8 cellular contexts compared by ENCODE assay signal in the genomic region with DNA sequence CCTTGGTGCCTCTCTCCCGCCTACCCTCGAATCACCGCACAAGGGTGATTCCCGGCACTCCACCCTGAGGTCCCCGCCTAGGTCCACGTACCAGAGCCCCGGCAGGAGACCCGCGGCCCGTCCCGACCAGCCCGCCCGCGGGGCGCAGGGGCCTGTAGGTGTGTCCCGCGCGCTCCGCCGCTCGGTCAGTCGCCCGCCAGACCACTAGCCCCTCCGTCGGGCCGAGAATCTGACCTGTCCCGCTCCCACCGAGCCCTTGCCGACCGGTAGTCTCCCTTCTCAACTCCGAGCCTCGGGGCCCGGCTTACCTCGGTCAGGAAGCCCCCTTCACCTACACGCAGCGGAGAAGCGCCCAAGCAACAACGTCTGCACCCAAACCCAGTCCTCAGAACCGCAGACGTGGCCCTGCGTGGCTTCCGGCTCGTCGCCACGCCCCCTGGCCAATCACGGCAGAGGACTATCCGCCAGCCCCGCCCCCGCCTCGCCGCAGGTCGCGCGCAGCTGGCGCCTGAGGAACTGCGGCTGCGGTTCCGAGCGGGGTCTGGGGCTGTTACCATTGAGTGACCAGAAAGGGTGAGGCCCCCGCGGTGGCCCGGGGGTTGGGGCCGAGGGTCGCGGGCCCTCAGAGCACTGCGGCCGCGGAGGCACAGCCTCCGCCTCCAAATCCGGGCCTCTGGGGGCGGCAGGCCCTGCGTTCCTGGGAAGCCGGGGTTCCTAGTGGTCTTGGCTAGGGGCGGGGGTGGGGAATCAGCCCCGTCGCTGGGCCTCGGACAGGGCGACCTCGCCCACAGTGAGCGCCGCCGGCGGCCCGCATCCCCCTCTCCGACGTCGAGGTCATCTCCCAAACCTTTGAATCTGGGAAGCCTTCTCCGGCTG. TPM values are rescaled to one million over a fixed set of nuclear protein-coding genes. Genes with fewer than 3 reads are reported as not detected.
DNase-seq lines count a peak whose midpoint lies in the region; ATAC-seq lines count a peak whose summit lies in the region.

A gene with protein sequence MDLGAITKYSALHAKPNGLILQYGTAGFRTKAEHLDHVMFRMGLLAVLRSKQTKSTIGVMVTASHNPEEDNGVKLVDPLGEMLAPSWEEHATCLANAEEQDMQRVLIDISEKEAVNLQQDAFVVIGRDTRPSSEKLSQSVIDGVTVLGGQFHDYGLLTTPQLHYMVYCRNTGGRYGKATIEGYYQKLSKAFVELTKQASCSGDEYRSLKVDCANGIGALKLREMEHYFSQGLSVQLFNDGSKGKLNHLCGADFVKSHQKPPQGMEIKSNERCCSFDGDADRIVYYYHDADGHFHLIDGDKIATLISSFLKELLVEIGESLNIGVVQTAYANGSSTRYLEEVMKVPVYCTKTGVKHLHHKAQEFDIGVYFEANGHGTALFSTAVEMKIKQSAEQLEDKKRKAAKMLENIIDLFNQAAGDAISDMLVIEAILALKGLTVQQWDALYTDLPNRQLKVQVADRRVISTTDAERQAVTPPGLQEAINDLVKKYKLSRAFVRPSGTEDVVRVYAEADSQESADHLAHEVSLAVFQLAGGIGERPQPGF (minus strand): TSS at position 395 of the 876 bp plus-strand sequence. CDS start 2,253 bp downstream, outside the sequence.
A gene (plus strand): TSS at position 487 of the 876 bp plus-strand sequence. CDS start 1,095 bp downstream, outside the sequence.

- H3K27ac ChIP-seq in HUES6 (ENCODE audit: low read depth, low read length) (peak within 1 kb of the TSS; percentile 64; the same call in 1 of the 2 replicates), epithelial cell of prostate (peak within 1 kb of the TSS; percentile 54)

- H3K27me3 ChIP-seq in HUES6 (ENCODE audit: control insufficient read depth, insufficient read depth, low read length): no peaks in the 10 kb centered on the region

- peak; percentile 98 for ATAC-seq in GM21515 (IDR thresholded peaks at IDR 0.05; ENCODE audit: unreplicated experiment)

- H3K9me3 ChIP-seq in HUES6 (ENCODE audit: control insufficient read depth, insufficient read depth, low read depth, low read length): no peaks in the 10 kb centered on the region

- no peaks in the 10 kb centered on the region for H3K4me1 ChIP-seq in HUES6 (ENCODE audit: control insufficient read depth, insufficient read depth, low read length)

- DNase-seq in DMS 273 treated with DMSO at 0.1 percent for 48 hours (lab: John Stamatoyannopoulos, UW) (peak; percentile 60), OCI-M1 (lab: John Stamatoyannopoulos, UW) (peak; percentile 96), activated T-cell treated with anti-CD3 and anti-CD28 coated beads for 48 hours (ENCODE audit: low read depth) (peak; percentile 84), epithelial cell of prostate (ENCODE audit: low read depth, low spot score) (no peak), mucosa of gallbladder (ENCODE audit: low spot score) (peak; percentile 90)
- peak; percentile 87 for DNase-seq in stimulated activated CD8-positive, alpha-beta memory T cell treated with anti-CD3 and anti-CD28 coated beads, Interleukin-4, amount 100 ng/mL, for 24 hours (ENCODE audit: low read depth)

- peak within 1 kb of the TSS; percentile 95 for H3K4me3 ChIP-seq in HUES6 (ENCODE audit: low read depth, low read length)

- peak within 1 kb of the TSS; percentile 84 for H3K9ac ChIP-seq in HUES6 (ENCODE audit: low read length)

- peaks cover 46% of the 10 kb centered on the region for H3K36me3 ChIP-seq in HUES6 (ENCODE audit: control insufficient read depth, insufficient read depth, low read length)

RNA-seq across cellular contexts. Expression of the first gene that starts in this region (rescaled TPM):
- 50.4 TPM for total RNA-seq in mucosa of gallbladder

RNA-seq across cellular contexts. Expression of the second gene that starts in this region (rescaled TPM):
- total RNA-seq in mucosa of gallbladder: 5.9 TPM
